In the genomic region with DNA sequence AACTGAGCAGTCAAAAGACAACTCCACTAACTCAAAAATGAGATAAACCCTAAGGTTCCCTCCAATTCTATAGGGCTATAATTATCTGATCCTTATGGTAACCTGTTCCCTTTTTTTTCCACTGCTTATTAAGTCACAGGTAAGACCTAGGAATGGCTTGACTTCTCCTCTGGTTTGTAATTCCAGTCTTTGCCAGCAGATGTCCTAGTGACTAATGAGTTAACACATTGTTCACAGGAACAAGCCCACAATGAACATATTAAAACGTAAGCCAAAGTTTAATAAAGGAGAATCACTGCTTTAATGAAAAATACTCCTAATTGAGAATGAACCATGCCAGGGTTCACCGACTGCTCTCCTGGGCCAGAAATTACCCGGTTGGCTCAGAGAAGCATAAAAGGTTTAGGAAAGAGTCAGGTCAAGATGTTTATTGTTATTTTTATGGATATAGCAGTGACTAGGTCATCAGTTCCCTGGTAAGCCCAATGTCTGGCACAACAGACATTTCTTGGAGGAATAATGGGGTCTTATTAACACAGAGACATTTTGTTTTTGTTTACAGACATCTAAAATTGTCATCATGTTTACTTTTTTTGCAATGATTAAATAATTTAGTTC, we compare ENCODE assay signal across 8 cellular contexts.
DNase-seq lines count a peak whose midpoint lies in the region; ATAC-seq and TF ChIP-seq lines count a peak whose summit lies in the region.

No MANE protein-coding gene starts in this region.

- H3K9me3 Mint-ChIP-seq in activated CD4-positive, alpha-beta memory T cell treated with anti-CD3 and anti-CD28 coated beads, Interleukin-2, amount 10 ng/mL, durations not matched to agents 7 days and 5 days, result no peaks in the 10 kb centered on the region
- H3K9me3 Mint-ChIP-seq in activated CD4-positive, alpha-beta memory T cell treated with anti-CD3 and anti-CD28 coated beads for 36 hours, result no peaks in the 10 kb centered on the region
- H3K9me3 Mint-ChIP-seq in MCF 10A (ENCODE audit: unreplicated experiment), result no peaks in the 10 kb centered on the region

- no peak overlapping the region for H3K4me3 Mint-ChIP-seq in activated CD4-positive, alpha-beta memory T cell treated with anti-CD3 and anti-CD28 coated beads, Interleukin-2, amount 10 ng/mL, durations not matched to agents 7 days and 5 days
- no peak overlapping the region for H3K4me3 Mint-ChIP-seq in activated CD4-positive, alpha-beta memory T cell treated with anti-CD3 and anti-CD28 coated beads for 36 hours
- H3K4me3 Mint-ChIP-seq in MCF 10A (ENCODE audit: unreplicated experiment), result no peak overlapping the region

- H3K4me1 Mint-ChIP-seq in activated CD4-positive, alpha-beta memory T cell treated with anti-CD3 and anti-CD28 coated beads, Interleukin-2, amount 10 ng/mL, durations not matched to agents 7 days and 5 days, result no peaks in the 10 kb centered on the region
- H3K4me1 Mint-ChIP-seq in activated CD4-positive, alpha-beta memory T cell treated with anti-CD3 and anti-CD28 coated beads for 36 hours (ENCODE audit: low read depth), result no peaks in the 10 kb centered on the region
- peaks cover 6% of the 10 kb centered on the region for H3K4me1 Mint-ChIP-seq in MCF 10A (ENCODE audit: insufficient read depth, unreplicated experiment)

- no peak overlapping the region for H3K27ac Mint-ChIP-seq in activated CD4-positive, alpha-beta memory T cell treated with anti-CD3 and anti-CD28 coated beads, Interleukin-2, amount 10 ng/mL, durations not matched to agents 7 days and 5 days
- no peak overlapping the region for H3K27ac Mint-ChIP-seq in activated CD4-positive, alpha-beta memory T cell treated with anti-CD3 and anti-CD28 coated beads for 36 hours
- H3K27ac Mint-ChIP-seq in MCF 10A (ENCODE audit: low read depth, unreplicated experiment), result no peak overlapping the region

- CTCF ChIA-PET in activated CD4-positive, alpha-beta memory T cell treated with anti-CD3 and anti-CD28 coated beads, Interleukin-2, amount 10 ng/mL, durations not matched to agents 7 days and 5 days (lab: Charles Lee), result no interaction called here
- CTCF ChIA-PET in activated CD4-positive, alpha-beta memory T cell treated with anti-CD3 and anti-CD28 coated beads for 36 hours (lab: Charles Lee), result no interaction called here
- CTCF ChIA-PET in MCF 10A (lab: Yijun Ruan, JAX), result no interaction called here

- peak; percentile 31 for DNase-seq in activated CD4-positive, alpha-beta memory T cell treated with anti-CD3 and anti-CD28 coated beads, Interleukin-2, amount 10 ng/mL, durations not matched to agents 7 days and 5 days
- no peak for DNase-seq in activated CD4-positive, alpha-beta memory T cell treated with anti-CD3 and anti-CD28 coated beads for 36 hours
- DNase-seq in LHCN-M2 (ENCODE audit: low read depth), result peak; percentile 65
- peak; percentile 70 for DNase-seq in RKO (ENCODE audit: low spot score)
- peak; percentile 81 for DNase-seq in MCF 10A (ENCODE audit: unreplicated experiment)
- peak; percentile 76 for DNase-seq in kidney glomerular epithelial cell (lab: John Stamatoyannopoulos, UW)
- DNase-seq in superior temporal gyrus (ENCODE audit: extremely low spot score), result peak; percentile 92

- POLR2A ChIA-PET in activated CD4-positive, alpha-beta memory T cell treated with anti-CD3 and anti-CD28 coated beads, Interleukin-2, amount 10 ng/mL, durations not matched to agents 7 days and 5 days (lab: Charles Lee), result no interaction called here
- POLR2A ChIA-PET in activated CD4-positive, alpha-beta memory T cell treated with anti-CD3 and anti-CD28 coated beads for 36 hours (lab: Charles Lee), result no interaction called here
- POLR2A ChIA-PET in MCF 10A (lab: Yijun Ruan, JAX), result no interaction called here

- peak; percentile 56 for TF ChIP-seq CTCF in MCF 10A (IDR thresholded peaks at IDR 0.05; ENCODE audit: unreplicated experiment)

- no peaks in the 10 kb centered on the region for H3K27me3 Mint-ChIP-seq in activated CD4-positive, alpha-beta memory T cell treated with anti-CD3 and anti-CD28 coated beads, Interleukin-2, amount 10 ng/mL, durations not matched to agents 7 days and 5 days
- no peaks in the 10 kb centered on the region for H3K27me3 Mint-ChIP-seq in activated CD4-positive, alpha-beta memory T cell treated with anti-CD3 and anti-CD28 coated beads for 36 hours
- H3K27me3 Mint-ChIP-seq in MCF 10A (ENCODE audit: insufficient read depth, unreplicated experiment), result no peaks in the 10 kb centered on the region

- ATAC-seq in GM21619 (IDR thresholded peaks at IDR 0.05; ENCODE audit: unreplicated experiment), result peak; percentile 80

- intact Hi-C loops in activated CD4-positive, alpha-beta memory T cell treated with anti-CD3 and anti-CD28 coated beads for 36 hours (cut with micrococcal nuclease), result loop anchor here (1.0 to 10.0 kb wide), 5 partner anchors 118 to 477 kb away; partner anchors contain the start of genes CROT and ELAPOR2
- intact Hi-C loops in MCF 10A (cut with micrococcal nuclease), result loop anchor here (1.0 to 10.0 kb wide), 5 partner anchors 100 to 375 kb away; partner anchors contain the start of gene ELAPOR2

- no peaks in the 10 kb centered on the region for H3K36me3 Mint-ChIP-seq in activated CD4-positive, alpha-beta memory T cell treated with anti-CD3 and anti-CD28 coated beads, Interleukin-2, amount 10 ng/mL, durations not matched to agents 7 days and 5 days (ENCODE audit: low read depth)
- H3K36me3 Mint-ChIP-seq in activated CD4-positive, alpha-beta memory T cell treated with anti-CD3 and anti-CD28 coated beads for 36 hours, result no peaks in the 10 kb centered on the region
- H3K36me3 Mint-ChIP-seq in MCF 10A (ENCODE audit: insufficient read depth, unreplicated experiment), result peaks cover 8% of the 10 kb centered on the region

- no TSS peak for BruUV-seq in MCF 10A (replicated peaks; lab: Mats Ljungman, UMichigan)
